ENCODE assay signal across 1 cellular context in the genomic region with DNA sequence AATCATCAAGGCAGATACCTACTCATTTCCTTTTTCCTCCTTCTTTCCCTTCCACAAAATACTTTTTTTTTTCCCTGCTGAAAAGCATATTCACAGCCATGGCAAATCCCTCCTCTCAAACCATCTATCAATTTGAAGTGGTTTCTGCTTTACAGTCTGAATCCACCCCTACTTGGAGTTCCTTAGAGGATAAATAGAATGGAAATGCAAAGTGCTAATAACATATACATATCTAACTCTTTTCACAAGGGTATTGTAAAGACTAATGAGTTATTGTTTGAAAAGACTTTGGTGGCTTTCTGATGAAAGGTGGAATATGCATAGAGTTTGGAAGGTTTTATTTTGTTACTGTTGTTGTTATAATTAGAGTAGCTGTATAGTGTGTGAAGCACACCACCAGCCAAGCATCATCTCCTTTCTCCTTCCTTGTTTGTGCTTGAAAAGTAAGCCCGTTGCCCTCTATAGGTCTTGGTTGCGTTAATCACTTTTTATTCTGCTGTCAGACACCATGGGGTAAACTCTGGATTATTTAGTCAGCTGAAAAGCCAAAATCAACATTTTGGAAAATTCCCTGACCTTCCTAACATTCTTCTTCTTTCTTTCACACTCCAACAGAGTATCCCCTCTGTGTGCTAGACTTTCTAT.
TF ChIP-seq lines count a peak whose summit lies in the region.

No MANE protein-coding gene starts in this region.

TF ChIP-seq in WTC11, 78 proteins besides CTCF, POLR2A, EP300 and RAD21 (continued from another document):
- TF ChIP-seq, protein P1, sequence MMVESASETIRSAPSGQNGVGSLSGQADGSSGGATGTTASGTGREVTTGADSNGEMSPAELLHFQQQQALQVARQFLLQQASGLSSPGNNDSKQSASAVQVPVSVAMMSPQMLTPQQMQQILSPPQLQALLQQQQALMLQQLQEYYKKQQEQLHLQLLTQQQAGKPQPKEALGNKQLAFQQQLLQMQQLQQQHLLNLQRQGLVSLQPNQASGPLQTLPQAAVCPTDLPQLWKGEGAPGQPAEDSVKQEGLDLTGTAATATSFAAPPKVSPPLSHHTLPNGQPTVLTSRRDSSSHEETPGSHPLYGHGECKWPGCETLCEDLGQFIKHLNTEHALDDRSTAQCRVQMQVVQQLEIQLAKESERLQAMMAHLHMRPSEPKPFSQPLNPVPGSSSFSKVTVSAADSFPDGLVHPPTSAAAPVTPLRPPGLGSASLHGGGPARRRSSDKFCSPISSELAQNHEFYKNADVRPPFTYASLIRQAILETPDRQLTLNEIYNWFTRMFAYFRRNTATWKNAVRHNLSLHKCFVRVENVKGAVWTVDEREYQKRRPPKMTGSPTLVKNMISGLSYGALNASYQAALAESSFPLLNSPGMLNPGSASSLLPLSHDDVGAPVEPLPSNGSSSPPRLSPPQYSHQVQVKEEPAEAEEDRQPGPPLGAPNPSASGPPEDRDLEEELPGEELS (CRISPR knock-in tag; IDR thresholded peaks at IDR 0.05): no peak
- TF ChIP-seq, protein P2, sequence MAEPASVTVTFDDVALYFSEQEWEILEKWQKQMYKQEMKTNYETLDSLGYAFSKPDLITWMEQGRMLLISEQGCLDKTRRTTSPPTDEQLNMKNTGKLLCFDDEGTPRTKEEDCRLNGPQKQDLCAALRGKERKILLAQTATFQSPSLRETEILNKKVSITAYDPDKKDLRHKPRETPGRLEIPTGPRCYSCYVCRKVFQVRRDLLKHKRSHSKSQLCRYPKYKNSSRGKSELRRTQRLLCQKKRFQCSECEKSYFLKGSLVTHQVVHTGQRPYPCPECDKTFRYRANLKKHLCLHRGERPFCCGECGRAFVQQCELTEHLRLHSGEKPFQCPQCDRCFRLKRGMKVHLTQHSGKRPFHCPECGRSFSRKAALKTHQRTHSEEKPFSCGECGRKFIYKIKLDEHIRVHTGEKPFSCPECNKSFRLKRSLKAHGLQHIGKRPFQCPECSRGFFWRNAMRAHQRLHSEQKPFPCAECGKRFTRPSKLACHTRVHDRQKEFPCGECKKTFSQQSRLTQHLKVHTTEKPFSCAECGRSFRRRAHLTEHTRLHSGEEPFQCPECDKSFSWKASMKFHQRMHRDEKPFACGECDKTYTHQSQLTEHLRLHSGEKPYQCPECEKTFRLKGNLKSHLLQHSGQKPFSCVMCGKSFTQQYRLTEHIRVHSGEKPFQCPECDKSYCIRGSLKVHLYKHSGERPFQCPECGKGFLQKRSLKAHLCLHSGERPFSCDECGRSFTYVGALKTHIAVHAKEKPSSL (CRISPR knock-in tag; conservative IDR thresholded peaks at IDR 0.05): no peak
- TF ChIP-seq ATF1 (CRISPR knock-in tag; IDR thresholded peaks at IDR 0.05): no peak
- TF ChIP-seq ZNF423 (CRISPR knock-in tag; IDR thresholded peaks at IDR 0.05): no peak
- TF ChIP-seq SMAD4 (CRISPR knock-in tag; IDR thresholded peaks at IDR 0.05): no peak
- TF ChIP-seq TCF7 (CRISPR knock-in tag; IDR thresholded peaks at IDR 0.05; ENCODE audit: low read depth): no peak
- TF ChIP-seq, protein P3, sequence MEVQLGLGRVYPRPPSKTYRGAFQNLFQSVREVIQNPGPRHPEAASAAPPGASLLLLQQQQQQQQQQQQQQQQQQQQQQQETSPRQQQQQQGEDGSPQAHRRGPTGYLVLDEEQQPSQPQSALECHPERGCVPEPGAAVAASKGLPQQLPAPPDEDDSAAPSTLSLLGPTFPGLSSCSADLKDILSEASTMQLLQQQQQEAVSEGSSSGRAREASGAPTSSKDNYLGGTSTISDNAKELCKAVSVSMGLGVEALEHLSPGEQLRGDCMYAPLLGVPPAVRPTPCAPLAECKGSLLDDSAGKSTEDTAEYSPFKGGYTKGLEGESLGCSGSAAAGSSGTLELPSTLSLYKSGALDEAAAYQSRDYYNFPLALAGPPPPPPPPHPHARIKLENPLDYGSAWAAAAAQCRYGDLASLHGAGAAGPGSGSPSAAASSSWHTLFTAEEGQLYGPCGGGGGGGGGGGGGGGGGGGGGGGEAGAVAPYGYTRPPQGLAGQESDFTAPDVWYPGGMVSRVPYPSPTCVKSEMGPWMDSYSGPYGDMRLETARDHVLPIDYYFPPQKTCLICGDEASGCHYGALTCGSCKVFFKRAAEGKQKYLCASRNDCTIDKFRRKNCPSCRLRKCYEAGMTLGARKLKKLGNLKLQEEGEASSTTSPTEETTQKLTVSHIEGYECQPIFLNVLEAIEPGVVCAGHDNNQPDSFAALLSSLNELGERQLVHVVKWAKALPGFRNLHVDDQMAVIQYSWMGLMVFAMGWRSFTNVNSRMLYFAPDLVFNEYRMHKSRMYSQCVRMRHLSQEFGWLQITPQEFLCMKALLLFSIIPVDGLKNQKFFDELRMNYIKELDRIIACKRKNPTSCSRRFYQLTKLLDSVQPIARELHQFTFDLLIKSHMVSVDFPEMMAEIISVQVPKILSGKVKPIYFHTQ (CRISPR knock-in tag; IDR thresholded peaks at IDR 0.05): no peak
- TF ChIP-seq, protein P4, sequence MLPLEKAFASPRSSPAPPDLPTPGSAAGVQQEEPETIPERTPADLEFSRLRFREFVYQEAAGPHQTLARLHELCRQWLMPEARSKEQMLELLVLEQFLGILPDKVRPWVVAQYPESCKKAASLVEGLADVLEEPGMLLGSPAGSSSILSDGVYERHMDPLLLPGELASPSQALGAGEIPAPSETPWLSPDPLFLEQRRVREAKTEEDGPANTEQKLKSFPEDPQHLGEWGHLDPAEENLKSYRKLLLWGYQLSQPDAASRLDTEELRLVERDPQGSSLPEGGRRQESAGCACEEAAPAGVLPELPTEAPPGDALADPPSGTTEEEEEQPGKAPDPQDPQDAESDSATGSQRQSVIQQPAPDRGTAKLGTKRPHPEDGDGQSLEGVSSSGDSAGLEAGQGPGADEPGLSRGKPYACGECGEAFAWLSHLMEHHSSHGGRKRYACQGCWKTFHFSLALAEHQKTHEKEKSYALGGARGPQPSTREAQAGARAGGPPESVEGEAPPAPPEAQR (CRISPR knock-in tag; IDR thresholded peaks at IDR 0.05): no peak
TF ChIP-seq in WTC11: peak in this region for 0.
